7 cellular contexts compared by ENCODE assay signal in the genomic region with DNA sequence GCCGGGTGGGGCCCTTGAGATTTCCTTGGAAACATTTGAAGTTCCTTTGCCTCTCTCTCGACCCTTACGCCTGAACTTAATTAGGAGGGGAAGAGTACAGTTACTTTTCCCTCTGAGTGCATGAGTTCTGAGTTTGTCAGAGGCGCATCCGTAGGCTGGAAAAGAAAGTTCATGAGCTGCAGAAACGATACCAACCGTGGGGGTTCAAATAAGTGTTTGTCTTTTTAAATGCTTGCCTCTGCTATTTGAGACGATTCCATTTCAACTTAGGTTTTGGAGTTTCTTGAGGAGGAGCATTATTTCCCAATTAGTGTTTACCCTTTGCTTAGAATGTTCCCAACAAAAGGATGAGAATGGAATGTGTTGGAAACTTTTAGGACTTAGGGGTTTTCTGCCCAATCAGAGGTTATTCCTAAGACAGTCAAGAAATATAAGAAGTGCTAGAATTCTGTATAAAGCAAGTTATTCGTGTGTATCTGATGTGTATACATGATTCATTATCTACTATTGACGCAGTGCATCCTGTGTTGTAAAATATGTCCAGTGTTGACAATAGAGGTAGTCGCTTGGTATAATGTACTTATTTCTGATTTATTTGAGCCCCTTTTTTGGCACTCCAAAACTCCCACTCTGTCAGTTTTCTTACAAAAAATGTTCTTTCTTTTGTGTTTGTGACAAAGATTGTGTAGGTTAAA.
DNase-seq lines count a peak whose midpoint lies in the region; ATAC-seq and TF ChIP-seq lines count a peak whose summit lies in the region.

No MANE protein-coding gene starts in this region.

- peaks cover 26% of the 10 kb centered on the region for H3K36me3 Mint-ChIP-seq in T-helper 2 cell treated with Interferon-gamma antibody and Interleukin-4, amounts not matched to agents 5 μg/mL and 100 μg/mL, for 36 hours (ENCODE audit: low read depth)

- no peak for TF ChIP-seq CTCF in foreskin fibroblast (IDR thresholded peaks at IDR 0.05; ENCODE audit: low read depth, low read length)

- ATAC-seq in GM18870 (IDR thresholded peaks at IDR 0.05; ENCODE audit: unreplicated experiment) = peak; percentile 13
- ATAC-seq in HG02763 (IDR thresholded peaks at IDR 0.05; ENCODE audit: unreplicated experiment) = peak; percentile 8

- peak overlapping the region; percentile 90 for H3K4me3 Mint-ChIP-seq in T-helper 2 cell treated with Interferon-gamma antibody and Interleukin-4, amounts not matched to agents 5 μg/mL and 100 μg/mL, for 36 hours

- peaks cover 4% of the 10 kb centered on the region for H3K9me3 Mint-ChIP-seq in T-helper 2 cell treated with Interferon-gamma antibody and Interleukin-4, amounts not matched to agents 5 μg/mL and 100 μg/mL, for 36 hours

- peak overlapping the region; percentile 91 to 98 for H3K4me3 ChIP-seq in foreskin fibroblast (ENCODE audit: low read depth in 1 of 2, low read length in 2 of 2)
- H3K4me3 ChIP-seq in skeletal muscle cell (ENCODE audit: low read depth, low read length) = peak overlapping the region; percentile 93

- peaks cover 47% of the 10 kb centered on the region for H3K4me1 Mint-ChIP-seq in T-helper 2 cell treated with Interferon-gamma antibody and Interleukin-4, amounts not matched to agents 5 μg/mL and 100 μg/mL, for 36 hours (ENCODE audit: low read depth)

- peak overlapping the region; percentile 96 for H3K27ac Mint-ChIP-seq in T-helper 2 cell treated with Interferon-gamma antibody and Interleukin-4, amounts not matched to agents 5 μg/mL and 100 μg/mL, for 36 hours

- no peak for DNase-seq in T-helper 2 cell treated with Interferon-gamma antibody and Interleukin-4, amounts not matched to agents 5 μg/mL and 100 μg/mL, for 36 hours (ENCODE audit: low spot score)
- DNase-seq in foreskin fibroblast = peak in 1 of 2 donors; percentile 11
- DNase-seq in skeletal muscle cell (ENCODE audit: low read depth) = no peak
- no peak for DNase-seq in AG20443 (ENCODE audit: low spot score)
- DNase-seq in 8988T = no peak

- no peaks in the 10 kb centered on the region for H3K27me3 Mint-ChIP-seq in T-helper 2 cell treated with Interferon-gamma antibody and Interleukin-4, amounts not matched to agents 5 μg/mL and 100 μg/mL, for 36 hours (ENCODE audit: low read depth)
